ENCODE assay signal across 8 cellular contexts in the genomic region with DNA sequence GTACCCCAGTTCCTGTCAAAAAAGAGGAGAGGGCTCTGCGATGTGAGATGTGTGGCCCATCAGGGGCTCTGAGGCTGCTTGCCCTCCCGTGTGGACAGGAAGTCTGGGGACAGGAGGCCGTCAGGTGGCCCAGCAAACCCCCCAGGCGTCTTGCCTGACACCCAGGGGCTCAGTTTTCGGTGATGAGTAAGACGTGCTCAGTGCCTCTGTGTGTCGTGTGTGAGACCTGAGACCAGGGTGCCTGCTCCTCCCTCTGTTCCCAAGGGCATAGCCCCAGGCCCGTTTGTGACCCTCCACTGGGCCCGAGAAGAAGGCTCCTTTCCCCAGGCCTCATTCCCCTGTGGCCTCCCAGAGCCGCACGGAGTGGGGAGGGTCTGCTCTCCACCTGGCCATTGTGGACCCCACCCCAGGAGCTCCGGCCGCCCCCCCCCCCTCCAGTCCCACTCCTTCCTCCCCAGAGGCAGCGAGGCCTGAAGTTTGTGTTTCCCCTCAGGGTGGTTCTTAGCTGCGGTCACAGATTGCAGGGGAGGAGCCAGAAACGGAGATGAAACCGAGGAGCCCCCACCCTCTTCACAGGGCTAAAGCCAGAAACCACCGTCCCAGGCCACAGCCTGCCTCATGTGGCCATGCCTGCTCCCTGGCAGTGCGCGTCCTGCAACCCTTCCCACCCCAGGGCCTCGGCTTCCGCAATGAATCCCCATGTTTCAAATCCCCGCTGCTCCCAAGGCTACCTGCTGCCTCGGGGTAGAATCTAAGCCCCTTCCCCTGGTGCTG. TPM values are rescaled to one million over a fixed set of nuclear protein-coding genes. Genes with fewer than 3 reads are reported as not detected.
DNase-seq lines count a peak whose midpoint lies in the region; ATAC-seq and TF ChIP-seq lines count a peak whose summit lies in the region.

No MANE protein-coding gene starts in this region.

- no peak for TF ChIP-seq POLR2A in gastroesophageal sphincter (IDR thresholded peaks at IDR 0.05)

- H3K79me2 ChIP-seq in OCI-LY1 (ENCODE audit: insufficient read depth, low read length) = no peaks in the 10 kb centered on the region

- H3K36me3 Mint-ChIP-seq in stimulated activated effector memory CD8-positive, alpha-beta T cell treated with anti-CD3 and anti-CD28 coated beads, Interleukin-12 subunit alpha, Interleukin-12 subunit beta, amount 100 ng/mL, for 72 hours = peaks cover 13% of the 10 kb centered on the region

- DNase-seq in stimulated activated effector memory CD8-positive, alpha-beta T cell treated with anti-CD3 and anti-CD28 coated beads, Interleukin-12 subunit alpha, Interleukin-12 subunit beta, amount 100 ng/mL, for 72 hours (ENCODE audit: low spot score in 2 of 2) = no peak
- DNase-seq in stimulated activated CD8-positive, alpha-beta memory T cell treated with anti-CD3 and anti-CD28 coated beads, Interleukin-4, amount 100 ng/mL, for 48 hours = no peak
- no peak for DNase-seq in activated gamma-delta T cell treated with Interleukin-2 at 50 U/mL for 16 hours
- no peak for DNase-seq in activated effector memory CD4-positive, alpha-beta T cell treated with anti-CD3 and anti-CD28 coated beads, Interleukin-2, amount 50 U/mL, for 16 hours

- TF ChIP-seq CTCF in OCI-LY1 (IDR thresholded peaks at IDR 0.05; ENCODE audit: low read length) (peak; percentile 15; the same call in 1 of the 2 replicates), gastroesophageal sphincter (IDR thresholded peaks at IDR 0.05) (no peak)

- H3K4me1 Mint-ChIP-seq in stimulated activated effector memory CD8-positive, alpha-beta T cell treated with anti-CD3 and anti-CD28 coated beads, Interleukin-12 subunit alpha, Interleukin-12 subunit beta, amount 100 ng/mL, for 72 hours = peaks cover 17% of the 10 kb centered on the region

- H3K4me1 ChIP-seq in ES-I3 (ENCODE audit: insufficient read depth, low read length) (peaks cover 27% of the 10 kb centered on the region), OCI-LY1 (ENCODE audit: insufficient read depth, low read length, severe bottlenecking) (peaks cover 65% of the 10 kb centered on the region), gastroesophageal sphincter (peaks cover 0 to 65% (median 45%) of the 10 kb centered on the region in 3 donors)

- H4K20me1 ChIP-seq in OCI-LY1 (ENCODE audit: insufficient read depth, low read length) = no peaks in the 10 kb centered on the region

- no peak for TF ChIP-seq EP300 in gastroesophageal sphincter (IDR thresholded peaks at IDR 0.05)

- peak overlapping the region; percentile 98 for H3K4me3 Mint-ChIP-seq in stimulated activated effector memory CD8-positive, alpha-beta T cell treated with anti-CD3 and anti-CD28 coated beads, Interleukin-12 subunit alpha, Interleukin-12 subunit beta, amount 100 ng/mL, for 72 hours

- ATAC-seq in GM21576 (IDR thresholded peaks at IDR 0.05; ENCODE audit: unreplicated experiment) = peak; percentile 36
- no peak for ATAC-seq in gastroesophageal sphincter
- ATAC-seq in stimulated activated effector memory CD8-positive, alpha-beta T cell treated with anti-CD3 and anti-CD28 coated beads, Interleukin-12 subunit alpha, Interleukin-12 subunit beta, amount 100 ng/mL, for 72 hours = no peak

- H3K27ac Mint-ChIP-seq in stimulated activated effector memory CD8-positive, alpha-beta T cell treated with anti-CD3 and anti-CD28 coated beads, Interleukin-12 subunit alpha, Interleukin-12 subunit beta, amount 100 ng/mL, for 72 hours = peak overlapping the region; percentile 81

- peak overlapping the region; percentile 67 for H3K4me3 ChIP-seq in OCI-LY1 (ENCODE audit: low read depth, low read length, poor library complexity, severe bottlenecking)
- H3K4me3 ChIP-seq in gastroesophageal sphincter = peak overlapping the region; percentile 2 to 83

- H3F3A ChIP-seq in OCI-LY1 (ENCODE audit: insufficient read depth, low read length) = peaks cover 13% of the 10 kb centered on the region; the same call in 1 of the 2 replicates

- H2AFZ ChIP-seq in OCI-LY1 (ENCODE audit: low read length) = no peak overlapping the region

- 23% methylated on average over 11 of the region's 24 CpGs; no CpG with 5 or more reads in 1 of the 2 donors for WGBS in gastroesophageal sphincter (ENCODE audit: low coverage in 1 of 2), 2 donors

- H3K4me2 ChIP-seq in OCI-LY1 (ENCODE audit: low read length) = peak overlapping the region; percentile 96

- no peaks in the 10 kb centered on the region for H3K9me3 Mint-ChIP-seq in stimulated activated effector memory CD8-positive, alpha-beta T cell treated with anti-CD3 and anti-CD28 coated beads, Interleukin-12 subunit alpha, Interleukin-12 subunit beta, amount 100 ng/mL, for 72 hours

- H3K9me2 ChIP-seq in OCI-LY1 (ENCODE audit: low read depth, low read length) = no peaks in the 10 kb centered on the region

- no peaks in the 10 kb centered on the region for H3K36me3 ChIP-seq in ES-I3 (ENCODE audit: insufficient read depth, low read length)
- H3K36me3 ChIP-seq in OCI-LY1 (ENCODE audit: insufficient read depth, low read length) = peaks cover under 1% of the 10 kb centered on the region
- H3K36me3 ChIP-seq in gastroesophageal sphincter = no peaks in the 10 kb centered on the region

- peaks cover 3% of the 10 kb centered on the region; the same call in 1 of the 2 replicates for H3K27me3 ChIP-seq in OCI-LY1 (ENCODE audit: insufficient read depth, low read length)
- no peaks in the 10 kb centered on the region for H3K27me3 ChIP-seq in gastroesophageal sphincter

- no peaks in the 10 kb centered on the region for H3K9me3 ChIP-seq in ES-I3 (ENCODE audit: control insufficient read depth, insufficient read depth, low read length)
- H3K9me3 ChIP-seq in OCI-LY1 (ENCODE audit: low read length) = no peaks in the 10 kb centered on the region
- no peaks in the 10 kb centered on the region for H3K9me3 ChIP-seq in gastroesophageal sphincter

- H3K9ac ChIP-seq in ES-I3 (ENCODE audit: low read depth, low read length) (peak overlapping the region; percentile 49), OCI-LY1 (ENCODE audit: low read length) (peak overlapping the region; percentile 61; the same call in 1 of the 2 replicates)

- H3K27ac ChIP-seq in OCI-LY1 (ENCODE audit: low read depth, low read length, poor library complexity, severe bottlenecking) = peak overlapping the region; percentile 88
- H3K27ac ChIP-seq in gastroesophageal sphincter = peak overlapping the region; percentile 40 to 100 (median 98)

RNA-seq across cellular contexts. Expression of gene ACTG1, which starts 4.9 kb away (rescaled TPM):
- 1,000 to 10,000 TPM in 3 of 4 donors, 100 to 1,000 TPM in 1; 829 to 1,848 (median 1,550) TPM for total RNA-seq in gastroesophageal sphincter

RNA-seq across cellular contexts. Expression of gene FSCN2, which starts 10.7 kb away (rescaled TPM):
- 1 to 10 TPM in 2 of 4 donors, under 1 TPM in 2; 0.49 to 2.1 (median 1.0) TPM for total RNA-seq in gastroesophageal sphincter

RNA-seq across cellular contexts. Expression of gene FAAP100, which starts 34.6 kb away (rescaled TPM):
- total RNA-seq in gastroesophageal sphincter = 10 to 100 TPM; 14.6 to 32.1 (median 20.7) TPM
